Comparison of ENCODE assay signal across 8 cellular contexts in genomic region chr14:23057757-23058653, GRCh38. TPM values are rescaled to one million over a fixed set of nuclear protein-coding genes. Genes with fewer than 3 reads are reported as not detected.
DNase-seq lines count a peak whose midpoint lies in the region; ATAC-seq and TF ChIP-seq lines count a peak whose summit lies in the region.

No MANE protein-coding gene starts in this region.

- H3K36me3 ChIP-seq in HEK293 (ENCODE audit: control insufficient read depth in 2 of 2, insufficient read depth in 1 of 2, low read length in 2 of 2) (peaks cover 26 to 64% of the 10 kb centered on the region in 2 experiments), NT2/D1 (ENCODE audit: insufficient read depth, insufficient read length, low read length) (peaks cover 73% of the 10 kb centered on the region), heart left ventricle (peaks cover 0 to 49% (median 46%) of the 10 kb centered on the region in 9 donors), vagina (peaks cover 0 to 41% of the 10 kb centered on the region in 2 donors)

- H3K4me1 ChIP-seq in HEK293 (ENCODE audit: control insufficient read depth, insufficient read depth, low read length) (peaks cover 4% of the 10 kb centered on the region; the same call in 1 of the 2 replicates), NT2/D1 (ENCODE audit: insufficient read depth, insufficient read length) (peaks cover 11% of the 10 kb centered on the region), heart left ventricle (peaks cover 0 to 39% (median 25%) of the 10 kb centered on the region in 12 donors), vagina (peaks cover 33% of the 10 kb centered on the region)

- ATAC-seq in heart left ventricle: peak; percentile 73 to 77 (median 74)

- no peaks in the 10 kb centered on the region for H3K27me3 ChIP-seq in NT2/D1 (ENCODE audit: insufficient read depth, insufficient read length)
- H3K27me3 ChIP-seq in heart left ventricle: no peaks in the 10 kb centered on the region
- H3K27me3 ChIP-seq in vagina: no peaks in the 10 kb centered on the region

- H3K9me3 ChIP-seq in HEK293 (ENCODE audit: control insufficient read depth, insufficient read depth, low read depth, low read length) (no peaks in the 10 kb centered on the region), NT2/D1 (ENCODE audit: insufficient read depth, low read length) (no peaks in the 10 kb centered on the region), heart left ventricle (no peaks in the 10 kb centered on the region), vagina (no peaks in the 10 kb centered on the region)

- TF ChIP-seq POLR2A in heart left ventricle (IDR thresholded peaks at IDR 0.05) (no peak), vagina (IDR thresholded peaks at IDR 0.05) (no peak)

- peak overlapping the region; percentile 23 for H3K27ac Mint-ChIP-seq in activated naive CD4-positive, alpha-beta T cell treated with anti-CD3 and anti-CD28 coated beads, Interleukin-2, amount 50 U/mL, for 24 hours

- peak overlapping the region; percentile 84 for H3K4me3 Mint-ChIP-seq in activated naive CD4-positive, alpha-beta T cell treated with anti-CD3 and anti-CD28 coated beads, Interleukin-2, amount 50 U/mL, for 24 hours

- intact Hi-C loops in heart left ventricle (cut with DNase I): loop anchor here (1.0 to 10.0 kb wide), 5 partner anchors 23 to 503 kb away; no protein-coding TSS in a partner anchor
- intact Hi-C loops in vagina (cut with DNase I): loop anchor here (1.0 kb wide), 1 partner anchor 71 kb away; no protein-coding TSS in a partner anchor

- H3K27ac ChIP-seq in HEK293 (ENCODE audit: extremely low read depth, low read depth, low read length) (peak overlapping the region; percentile 73), heart left ventricle (peak overlapping the region in 10 of 12 donors; percentile 39 to 77 (median 58)), vagina (peak overlapping the region; percentile 96)

- H3K4me3 ChIP-seq in HEK293 (ENCODE audit: low read depth, low read length): peak overlapping the region; percentile 65
- H3K4me3 ChIP-seq in NT2/D1 (ENCODE audit: insufficient read length, low read depth): peak overlapping the region; percentile 61
- H3K4me3 ChIP-seq in heart left ventricle: peak overlapping the region; percentile 46 to 84 (median 68)
- peak overlapping the region; percentile 45 to 82 for H3K4me3 ChIP-seq in vagina

- peak overlapping the region; percentile 86 for H3K9ac ChIP-seq in NT2/D1 (ENCODE audit: insufficient read length, low read depth)

- TF ChIP-seq CTCF in HEK293 (tag by site-specific recombination; IDR thresholded peaks at IDR 0.05) (peak; percentile 96), heart left ventricle (IDR thresholded peaks at IDR 0.05) (peak; percentile 92 to 96 (median 94)), vagina (IDR thresholded peaks at IDR 0.05) (peak; percentile 92 to 95 (median 94))

- 1 to 4% (median 2%) methylated on average over 17 to 51 of the region's 51 CpGs for WGBS in heart left ventricle, 4 donors

- H3K27me3 Mint-ChIP-seq in activated naive CD4-positive, alpha-beta T cell treated with anti-CD3 and anti-CD28 coated beads, Interleukin-2, amount 50 U/mL, for 24 hours: no peaks in the 10 kb centered on the region

- H3K36me3 Mint-ChIP-seq in activated naive CD4-positive, alpha-beta T cell treated with anti-CD3 and anti-CD28 coated beads, Interleukin-2, amount 50 U/mL, for 24 hours: peaks cover 10% of the 10 kb centered on the region

- DNase-seq in ELF-1 (ENCODE audit: low read depth, low spot score) (peak; percentile 97), NT2/D1 (ENCODE audit: low read depth, low spot score) (peak; percentile 80), heart left ventricle (peak; percentile 84 to 91 (median 88)), pulmonary artery endothelial cell (ENCODE audit: low read depth, low spot score) (peak; percentile 55), vagina (ENCODE audit: extremely low spot score in 2 of 2) (no peak), NCI-H345 treated with DMSO at 0.1 percent for 48 hours (lab: John Stamatoyannopoulos, UW; ENCODE audit: unreplicated experiment) (no peak)

- CTCF ChIA-PET in HEK293 (lab: Yijun Ruan, JAX): interaction anchor here (0.6 to 16.2 kb wide), 29 partner anchors 9 to 735 kb away, joined by 3 to 469 read pairs (median 4); partner anchors contain the start of genes AJUBA, CIROP and HAUS4

- no peaks in the 10 kb centered on the region for H3K9me3 Mint-ChIP-seq in activated naive CD4-positive, alpha-beta T cell treated with anti-CD3 and anti-CD28 coated beads, Interleukin-2, amount 50 U/mL, for 24 hours

- POLR2A ChIA-PET in HEK293 (lab: Yijun Ruan, JAX): interaction anchor here (0.6 to 2.9 kb wide), 19 partner anchors 8 to 128 kb away, joined by 3 to 33 read pairs (median 9); partner anchors contain the start of genes ACIN1, AJUBA, C14orf119 and HAUS4

- peaks cover 18% of the 10 kb centered on the region for H3K4me1 Mint-ChIP-seq in activated naive CD4-positive, alpha-beta T cell treated with anti-CD3 and anti-CD28 coated beads, Interleukin-2, amount 50 U/mL, for 24 hours

TF ChIP-seq in HEK293, 187 proteins besides CTCF, POLR2A, EP300 and RAD21 (continues in another document):
- TF ChIP-seq ZFP41 (tag by site-specific recombination; IDR thresholded peaks at IDR 0.05; ENCODE audit: borderline replicate concordance): no peak
- TF ChIP-seq SP3 (tag by site-specific recombination; IDR thresholded peaks at IDR 0.05): peak; percentile 64
- 0 out of 2 replicates have a peak, but pooled peaks have one; percentile 14 for TF ChIP-seq WT1 (tag by site-specific recombination; IDR thresholded peaks at IDR 0.05)
- no peak for TF ChIP-seq ZFP3 (tag by site-specific recombination; IDR thresholded peaks at IDR 0.05; ENCODE audit: low read depth)
- TF ChIP-seq, protein P1, sequence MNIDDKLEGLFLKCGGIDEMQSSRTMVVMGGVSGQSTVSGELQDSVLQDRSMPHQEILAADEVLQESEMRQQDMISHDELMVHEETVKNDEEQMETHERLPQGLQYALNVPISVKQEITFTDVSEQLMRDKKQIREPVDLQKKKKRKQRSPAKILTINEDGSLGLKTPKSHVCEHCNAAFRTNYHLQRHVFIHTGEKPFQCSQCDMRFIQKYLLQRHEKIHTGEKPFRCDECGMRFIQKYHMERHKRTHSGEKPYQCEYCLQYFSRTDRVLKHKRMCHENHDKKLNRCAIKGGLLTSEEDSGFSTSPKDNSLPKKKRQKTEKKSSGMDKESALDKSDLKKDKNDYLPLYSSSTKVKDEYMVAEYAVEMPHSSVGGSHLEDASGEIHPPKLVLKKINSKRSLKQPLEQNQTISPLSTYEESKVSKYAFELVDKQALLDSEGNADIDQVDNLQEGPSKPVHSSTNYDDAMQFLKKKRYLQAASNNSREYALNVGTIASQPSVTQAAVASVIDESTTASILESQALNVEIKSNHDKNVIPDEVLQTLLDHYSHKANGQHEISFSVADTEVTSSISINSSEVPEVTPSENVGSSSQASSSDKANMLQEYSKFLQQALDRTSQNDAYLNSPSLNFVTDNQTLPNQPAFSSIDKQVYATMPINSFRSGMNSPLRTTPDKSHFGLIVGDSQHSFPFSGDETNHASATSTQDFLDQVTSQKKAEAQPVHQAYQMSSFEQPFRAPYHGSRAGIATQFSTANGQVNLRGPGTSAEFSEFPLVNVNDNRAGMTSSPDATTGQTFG (tag by site-specific recombination; IDR thresholded peaks at IDR 0.05; ENCODE audit: borderline replicate concordance): no peak
- TF ChIP-seq ZNF280C (tag by site-specific recombination; IDR thresholded peaks at IDR 0.05): no peak
- TF ChIP-seq ZXDB (tag by site-specific recombination; IDR thresholded peaks at IDR 0.05): peak; percentile 92
- TF ChIP-seq REPIN1 (tag by site-specific recombination; IDR thresholded peaks at IDR 0.05; ENCODE audit: low read depth): no peak
- TF ChIP-seq, protein P2, sequence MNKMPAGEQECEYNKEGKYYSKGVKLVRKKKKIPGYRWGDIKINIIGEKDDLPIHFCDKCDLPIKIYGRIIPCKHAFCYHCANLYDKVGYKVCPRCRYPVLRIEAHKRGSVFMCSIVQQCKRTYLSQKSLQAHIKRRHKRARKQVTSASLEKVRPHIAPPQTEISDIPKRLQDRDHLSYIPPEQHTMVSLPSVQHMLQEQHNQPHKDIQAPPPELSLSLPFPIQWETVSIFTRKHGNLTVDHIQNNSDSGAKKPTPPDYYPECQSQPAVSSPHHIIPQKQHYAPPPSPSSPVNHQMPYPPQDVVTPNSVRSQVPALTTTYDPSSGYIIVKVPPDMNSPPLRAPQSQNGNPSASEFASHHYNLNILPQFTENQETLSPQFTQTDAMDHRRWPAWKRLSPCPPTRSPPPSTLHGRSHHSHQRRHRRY (tag by site-specific recombination; IDR thresholded peaks at IDR 0.05): no peak
- TF ChIP-seq ZSCAN16 (tag by site-specific recombination; IDR thresholded peaks at IDR 0.05): no peak

RNA-seq across cellular contexts. Expression of gene CDH24, which starts 0.7 kb away (rescaled TPM):
- total RNA-seq in heart left ventricle (1 to 10 TPM in 8 of 9 donors, under 1 TPM in 1; 0.72 to 3.3 (median 1.9) TPM), pulmonary artery endothelial cell (6.3 and 13.9 TPM in 2 replicates), vagina (5.4 TPM)
- polyA plus RNA-seq in heart left ventricle: 1 to 10 TPM; 1.6 to 2.8 TPM

RNA-seq across cellular contexts. Expression of gene PSMB11, which starts 16.0 kb away (rescaled TPM):
- total RNA-seq in heart left ventricle (not detected), pulmonary artery endothelial cell (not detected in 2 replicates), vagina (not detected)
- polyA plus RNA-seq in heart left ventricle: not detected

RNA-seq across cellular contexts. Expression of gene PSMB5, which starts 23.3 kb away (rescaled TPM):
- total RNA-seq in heart left ventricle (100 to 1,000 TPM; 113 to 186 (median 122) TPM), pulmonary artery endothelial cell (302 and 331 TPM in 2 replicates), vagina (92.8 TPM)
- polyA plus RNA-seq in heart left ventricle: 100 to 1,000 TPM in 1 of 2 donors, 10 to 100 TPM in 1; 75.7 to 233 TPM

RNA-seq across cellular contexts. Expression of gene ACIN1, which starts 36.9 kb away (rescaled TPM):
- 10 to 100 TPM; 42.0 to 91.2 (median 65.6) TPM for total RNA-seq in heart left ventricle
- polyA plus RNA-seq in heart left ventricle: 10 to 100 TPM; 46.2 to 71.5 TPM
- total RNA-seq in pulmonary artery endothelial cell: 62.8 and 98.6 TPM in 2 replicates
- total RNA-seq in vagina: 121 TPM

RNA-seq across cellular contexts. Expression of gene C14orf119, which starts 37.3 kb away (rescaled TPM):
- 10 to 100 TPM; 15.3 to 35.9 (median 29.6) TPM for total RNA-seq in heart left ventricle
- polyA plus RNA-seq in heart left ventricle: 10 to 100 TPM in 1 of 2 donors, 1 to 10 TPM in 1; 8.1 to 47.7 TPM
- 48.5 and 52.5 TPM in 2 replicates for total RNA-seq in pulmonary artery endothelial cell
- total RNA-seq in vagina: 13.8 TPM

Comparison
In these comparisons a context has a peak if more than half of its experiments do, and no peak if none do; other contexts are left out.
1. DNase-seq: peak in ELF-1 (single experiment), NT2/D1 (single experiment), heart left ventricle (5 of 5) and pulmonary artery endothelial cell (single experiment); none in vagina (0 of 2) and NCI-H345 treated with DMSO at 0.1 percent for 48 hours (single experiment).
2. Peak in every context shown above with its lines, with median percentiles within 50 percentile points of each other: H3K27ac ChIP-seq, H3K4me3 ChIP-seq and CTCF ChIP-seq.